Comparison of ENCODE assay signal across 28 cellular contexts in genomic region chr1:183913556-183913955, GRCh38.
A peak's percentile ranks its signal among the peaks of the same experiment; 100 is the strongest.
DNase-seq lines count a peak whose midpoint lies in the region; ATAC-seq and TF ChIP-seq lines count a peak whose summit lies in the region.
"Had no signal": no experiment of that assay in that cellular context is flagged by ENCODE, and none has a peak within 500 bp of the region (broad histone marks: within the 10 kb centered on the region; RNA-seq: fewer than 3 reads in every experiment).

No MANE protein-coding gene starts in this region.

- WGBS in mesenchymal stem cell, result 85% methylated on average over 2 of the region's 2 CpGs

- H3K23ac ChIP-seq in mesenchymal stem cell (ENCODE audit: low read length in 2 of 2), result no peak overlapping the region

- H3K4me3 Mint-ChIP-seq in dendritic cell treated with granulocyte-macrophage colony-stimulating factor and Interleukin-4, amounts not matched to agents 40 ng/mL and 50 ng/mL, for 4 days, result no peak overlapping the region
- H3K4me3 Mint-ChIP-seq: activated T-cell treated with anti-CD3 and anti-CD28 coated beads, Interleukin-2, amount 50 U/mL, for 24 hours; CD14-positive monocyte; memory B cell; naive thymus-derived CD4-positive, alpha-beta T cell; stimulated activated naive CD8-positive, alpha-beta T cell treated with anti-CD3 and anti-CD28 coated beads, Interleukin-15, Interleukin-2, amounts not matched to agents 100 ng/mL and 50 ng/mL, for 24 hours had no signal

- no peak overlapping the region for H3K4me2 ChIP-seq in mesenchymal stem cell (ENCODE audit: low read length, poor library complexity, severe bottlenecking)

- ATAC-seq in HG03342 (IDR thresholded peaks at IDR 0.05; ENCODE audit: unreplicated experiment) (no peak), mucosa of descending colon (no peak)
- ATAC-seq: naive thymus-derived CD4-positive, alpha-beta T cell; PC-3 had no signal

- H2BK12ac ChIP-seq in mesenchymal stem cell (ENCODE audit: low read length in 2 of 2), result no peak overlapping the region

- H4K91ac ChIP-seq in mesenchymal stem cell (ENCODE audit: low read length), result no peak overlapping the region

- H3K36me3 ChIP-seq in mesenchymal stem cell (ENCODE audit: control insufficient read depth in 1 of 2, insufficient read depth in 2 of 2, low read depth in 1 of 2, low read length in 2 of 2) (peaks cover 23 to 80% of the 10 kb centered on the region in 2 experiments), mucosa of descending colon (ENCODE audit: low read depth) (no peaks in the 10 kb centered on the region)

- H3K9me3 Mint-ChIP-seq in dendritic cell treated with granulocyte-macrophage colony-stimulating factor and Interleukin-4, amounts not matched to agents 40 ng/mL and 50 ng/mL, for 4 days, result no peaks in the 10 kb centered on the region
- H3K9me3 Mint-ChIP-seq: activated T-cell treated with anti-CD3 and anti-CD28 coated beads, Interleukin-2, amount 50 U/mL, for 24 hours; CD14-positive monocyte; memory B cell; naive thymus-derived CD4-positive, alpha-beta T cell; stimulated activated naive CD8-positive, alpha-beta T cell treated with anti-CD3 and anti-CD28 coated beads, Interleukin-15, Interleukin-2, amounts not matched to agents 100 ng/mL and 50 ng/mL, for 24 hours had no signal

- peak overlapping the region; percentile 50 for H3K9ac ChIP-seq in mesenchymal stem cell (ENCODE audit: low read length)

- H3K27me3 ChIP-seq in mesenchymal stem cell (ENCODE audit: control insufficient read depth in 1 of 2, insufficient read depth in 1 of 2, low read length in 2 of 2), result no peaks in the 10 kb centered on the region
- H3K27me3 ChIP-seq: cardiac muscle cell, upper lobe of right lung had no signal

- H3K9me3 ChIP-seq in mesenchymal stem cell (ENCODE audit: control insufficient read depth, low read length) (no peaks in the 10 kb centered on the region), mucosa of descending colon (no peaks in the 10 kb centered on the region)
- H3K9me3 ChIP-seq: upper lobe of right lung had no signal

- POLR2A ChIA-PET in RWPE1 (lab: Yijun Ruan, JAX; ENCODE audit: low non-redundant PET), result no interaction called here

- peaks cover 83% of the 10 kb centered on the region for H3K4me1 Mint-ChIP-seq in dendritic cell treated with granulocyte-macrophage colony-stimulating factor and Interleukin-4, amounts not matched to agents 40 ng/mL and 50 ng/mL, for 4 days (ENCODE audit: low read depth)

- H3K36me3 Mint-ChIP-seq in dendritic cell treated with granulocyte-macrophage colony-stimulating factor and Interleukin-4, amounts not matched to agents 40 ng/mL and 50 ng/mL, for 4 days (ENCODE audit: low read depth), result peaks cover 100% of the 10 kb centered on the region
- H3K36me3 Mint-ChIP-seq: memory B cell had no signal

- H3K4me1 ChIP-seq in mesenchymal stem cell (ENCODE audit: control insufficient read depth, insufficient read depth, low read depth, low read length), result peaks cover 4% of the 10 kb centered on the region
- H3K4me1 ChIP-seq in mucosa of descending colon (ENCODE audit: low read depth), result peaks cover 5% of the 10 kb centered on the region

- H3K18ac ChIP-seq in mesenchymal stem cell (ENCODE audit: low read depth in 1 of 2, low read length in 2 of 2), result no peak overlapping the region

- intact Hi-C loops in dendritic cell treated with granulocyte-macrophage colony-stimulating factor and Interleukin-4, amounts not matched to agents 40 ng/mL and 50 ng/mL, for 4 days (cut with micrococcal nuclease), result loop anchor here (5.0 kb wide), 2 partner anchors 36 to 106 kb away; partner anchors contain the start of gene RGL1
- intact Hi-C loops in mucosa of descending colon (cut with DNase I, micrococcal nuclease), result no loop called here

- TF ChIP-seq CTCF in mucosa of descending colon (IDR thresholded peaks at IDR 0.05) (no peak), RWPE1 (conservative IDR thresholded peaks at IDR 0.05; ENCODE audit: low read depth) (no peak)

- peaks cover 2% of the 10 kb centered on the region for H3K79me1 ChIP-seq in mesenchymal stem cell (replicated peaks; ENCODE audit: low read length, poor library complexity, severe bottlenecking)

- no peak overlapping the region for H4K8ac ChIP-seq in mesenchymal stem cell (ENCODE audit: low read length)

- no peak overlapping the region for H3K4ac ChIP-seq in mesenchymal stem cell (ENCODE audit: low read depth in 1 of 2, low read length in 2 of 2)

- H2AK5ac ChIP-seq in mesenchymal stem cell (ENCODE audit: low read length, severe bottlenecking), result no peak overlapping the region

- peak overlapping the region in 1 of 2 experiments; percentile 23 for H3K4me3 ChIP-seq in mesenchymal stem cell (ENCODE audit: insufficient read depth in 1 of 2, low read depth in 1 of 2, low read length in 2 of 2)
- H3K4me3 ChIP-seq in mucosa of descending colon, result no peak overlapping the region
- H3K4me3 ChIP-seq: cardiac muscle cell, upper lobe of right lung had no signal

- peak overlapping the region; percentile 78 for H3K27ac Mint-ChIP-seq in dendritic cell treated with granulocyte-macrophage colony-stimulating factor and Interleukin-4, amounts not matched to agents 40 ng/mL and 50 ng/mL, for 4 days
- H3K27ac Mint-ChIP-seq: activated T-cell treated with anti-CD3 and anti-CD28 coated beads, Interleukin-2, amount 50 U/mL, for 24 hours; memory B cell; stimulated activated naive CD8-positive, alpha-beta T cell treated with anti-CD3 and anti-CD28 coated beads, Interleukin-15, Interleukin-2, amounts not matched to agents 100 ng/mL and 50 ng/mL, for 24 hours had no signal

- H2BK120ac ChIP-seq in mesenchymal stem cell (ENCODE audit: low read depth, low read length), result no peak overlapping the region

- no peaks in the 10 kb centered on the region for H3K27me3 Mint-ChIP-seq in dendritic cell treated with granulocyte-macrophage colony-stimulating factor and Interleukin-4, amounts not matched to agents 40 ng/mL and 50 ng/mL, for 4 days
- H3K27me3 Mint-ChIP-seq: activated T-cell treated with anti-CD3 and anti-CD28 coated beads, Interleukin-2, amount 50 U/mL, for 24 hours; memory B cell; naive thymus-derived CD4-positive, alpha-beta T cell; stimulated activated naive CD8-positive, alpha-beta T cell treated with anti-CD3 and anti-CD28 coated beads, Interleukin-15, Interleukin-2, amounts not matched to agents 100 ng/mL and 50 ng/mL, for 24 hours had no signal

- no peak overlapping the region for H2BK15ac ChIP-seq in mesenchymal stem cell (ENCODE audit: low read depth, poor library complexity, severe bottlenecking)

- H3K27ac ChIP-seq in mesenchymal stem cell (ENCODE audit: low read length, poor library complexity, severe bottlenecking) (no peak overlapping the region), RWPE1 (no peak overlapping the region)
- H3K27ac ChIP-seq: cardiac muscle cell, epithelial cell of prostate, upper lobe of right lung had no signal

- H2BK5ac ChIP-seq in mesenchymal stem cell (ENCODE audit: low read depth, low read length, poor library complexity, severe bottlenecking), result no peak overlapping the region

- H2AFZ ChIP-seq in mesenchymal stem cell (ENCODE audit: low read depth, low read length), result no peak overlapping the region

- CTCF ChIA-PET in RWPE1 (lab: Yijun Ruan, JAX), result interaction anchor here (0.5 to 4.5 kb wide), 2 partner anchors 40 to 258 kb away, joined by 3 to 48 read pairs; no protein-coding TSS in a partner anchor

- no peak overlapping the region for H3K14ac ChIP-seq in mesenchymal stem cell (ENCODE audit: low read length in 2 of 2)

- DNase-seq in AG08395 (ENCODE audit: low spot score) (peak; percentile 9), HT1080 (ENCODE audit: low read depth) (peak; percentile 4), mesenchymal stem cell (no peak), SW 1271 (lab: John Stamatoyannopoulos, UW) (no peak), mucosa of descending colon (no peak), RWPE1 (ENCODE audit: low spot score) (no peak)
- DNase-seq: activated CD4-positive, alpha-beta T cell treated with anti-CD3 and anti-CD28 coated beads for 1 hour; activated CD8-positive, alpha-beta memory T cell treated with anti-CD3 and anti-CD28 coated beads for 24 hours; activated naive CD4-positive, alpha-beta T cell treated with Interleukin-2 at 50 U/mL for 16 hours; activated T-cell treated with anti-CD3 and anti-CD28 coated beads, Interleukin-2, amount 50 U/mL, for 24 hours; amniotic stem cell; Kasumi-1; naive thymus-derived CD4-positive, alpha-beta T cell; NCI-H1048; NCI-H2029; NCI-H446; occipital lobe; PC-3; retina; SHP77 treated with DMSO at 0.1 percent for 48 hours; upper lobe of right lung had no signal

Comparison
In these comparisons a context has a peak if more than half of its experiments do, and no peak if none do; other contexts are left out.
1. DNase-seq: peak in AG08395 (single experiment) and HT1080 (single experiment); none in mesenchymal stem cell (single experiment), SW 1271 (0 of 2), mucosa of descending colon (0 of 3) and RWPE1 (single experiment).